25 cellular contexts compared by ENCODE assay signal in the genomic region with DNA sequence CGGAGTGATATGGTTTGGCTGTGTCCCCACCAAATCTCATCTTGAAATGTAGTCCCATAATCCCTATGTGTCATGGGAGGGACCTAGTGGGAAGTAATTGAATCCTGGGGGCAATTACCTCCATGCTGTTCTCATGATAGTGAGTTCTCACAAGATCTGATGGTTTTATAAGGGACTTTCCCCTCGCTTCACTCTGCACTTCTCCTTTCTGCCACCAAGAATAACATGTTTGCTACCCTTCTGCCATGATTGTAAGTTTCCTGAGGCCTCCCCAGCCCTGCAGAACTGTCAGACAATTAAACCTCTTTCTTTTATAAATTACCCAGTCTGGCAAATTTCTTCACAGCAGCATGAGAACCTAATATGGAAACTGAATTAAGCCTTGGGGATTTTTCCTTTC. TPM values are rescaled to one million over a fixed set of nuclear protein-coding genes. Genes with fewer than 3 reads are reported as not detected.
DNase-seq lines count a peak whose midpoint lies in the region; ATAC-seq, FAIRE-seq and TF ChIP-seq lines count a peak whose summit lies in the region.
"Had no signal": no experiment of that assay in that cellular context is flagged by ENCODE, and none has a peak within 500 bp of the region (broad histone marks: within the 10 kb centered on the region; RNA-seq: fewer than 3 reads in every experiment).

No MANE protein-coding gene starts in this region.

- POLR2A ChIA-PET in GM12878 (lab: Charles Lee) = interaction anchor here (1.4 to 2.6 kb wide), 2 partner anchors 14 to 154 kb away, joined by 3 to 7 read pairs; no protein-coding TSS in a partner anchor

- TF ChIP-seq CTCF in GM12878 (IDR thresholded peaks at IDR 0.05 in 2 of 3, conservative IDR thresholded peaks at IDR 0.05 in 1 of 3; ENCODE audit: control insufficient read depth in 2 of 3, extremely low read depth in 1 of 3, insufficient read depth in 1 of 3, low read depth in 3 of 3, low read length in 3 of 3) = no peak

- H3K4me1 Mint-ChIP-seq in activated T-cell treated with anti-CD3 and anti-CD28 coated beads, Interleukin-2, amount 50 U/mL, for 24 hours (ENCODE audit: low read depth) = peaks cover 35% of the 10 kb centered on the region
- H3K4me1 Mint-ChIP-seq in activated T-cell treated with anti-CD3 and anti-CD28 coated beads, Interleukin-2, amount 50 U/mL, for 72 hours (ENCODE audit: low read depth) = peaks cover 26% of the 10 kb centered on the region
- H3K4me1 Mint-ChIP-seq in stimulated activated naive B cell treated with anti-CD40 and anti-IgM and Interleukin-4, amounts not matched to agents 10 μg/mL and 1 μg/mL and 100 μg/mL, for 72 hours = peaks cover 41 to 69% of the 10 kb centered on the region in 2 donors

- peak overlapping the region; percentile 47 for H3K27ac Mint-ChIP-seq in activated T-cell treated with anti-CD3 and anti-CD28 coated beads, Interleukin-2, amount 50 U/mL, for 24 hours
- no peak overlapping the region for H3K27ac Mint-ChIP-seq in activated T-cell treated with anti-CD3 and anti-CD28 coated beads, Interleukin-2, amount 50 U/mL, for 72 hours
- H3K27ac Mint-ChIP-seq in stimulated activated naive B cell treated with anti-CD40 and anti-IgM and Interleukin-4, amounts not matched to agents 10 μg/mL and 1 μg/mL and 100 μg/mL, for 72 hours = peak overlapping the region; percentile 68

- H3K79me2 ChIP-seq in GM12878 (ENCODE audit: control insufficient read depth, insufficient read depth, low read length) = peaks cover 8% of the 10 kb centered on the region

- TF ChIP-seq POLR2A in GM12878 (IDR thresholded peaks at IDR 0.05; ENCODE audit: low read depth, low read length) = no peak

- ATAC-seq in activated T-cell treated with anti-CD3 and anti-CD28 coated beads, Interleukin-2, amount 50 U/mL, for 72 hours (replicated peaks in 1 of 2) = no peak
- peak; percentile 41; the same call in 2 of the 3 replicates for ATAC-seq in GM12878
- ATAC-seq in stimulated activated naive B cell treated with anti-CD40 and anti-IgM and Interleukin-4, amounts not matched to agents 10 μg/mL and 1 μg/mL and 100 μg/mL, for 72 hours (replicated peaks) = peak; percentile 26
- ATAC-seq in HG02588 (IDR thresholded peaks at IDR 0.05; ENCODE audit: unreplicated experiment) = no peak
- ATAC-seq in HG03565 (IDR thresholded peaks at IDR 0.05; ENCODE audit: unreplicated experiment) = no peak

- H3K4me3 Mint-ChIP-seq in activated T-cell treated with anti-CD3 and anti-CD28 coated beads, Interleukin-2, amount 50 U/mL, for 24 hours = no peak overlapping the region
- H3K4me3 Mint-ChIP-seq in activated T-cell treated with anti-CD3 and anti-CD28 coated beads, Interleukin-2, amount 50 U/mL, for 72 hours = no peak overlapping the region
- no peak overlapping the region for H3K4me3 Mint-ChIP-seq in stimulated activated naive B cell treated with anti-CD40 and anti-IgM and Interleukin-4, amounts not matched to agents 10 μg/mL and 1 μg/mL and 100 μg/mL, for 72 hours

- CTCF ChIA-PET in GM12878 (lab: Yijun Ruan, JAX) = interaction anchor here (5.6 kb wide), 1 partner anchor 9 kb away, joined by 87 read pairs; no protein-coding TSS in a partner anchor

- no peaks in the 10 kb centered on the region for H3K27me3 ChIP-seq in GM12878 (replicated peaks in 1 of 2; ENCODE audit: control insufficient read depth in 2 of 2, insufficient read depth in 2 of 2, low read length in 1 of 2)
- H3K27me3 ChIP-seq: BE2C had no signal

- H3K36me3 Mint-ChIP-seq in activated T-cell treated with anti-CD3 and anti-CD28 coated beads, Interleukin-2, amount 50 U/mL, for 24 hours (ENCODE audit: low read depth) = peaks cover 78% of the 10 kb centered on the region
- H3K36me3 Mint-ChIP-seq in activated T-cell treated with anti-CD3 and anti-CD28 coated beads, Interleukin-2, amount 50 U/mL, for 72 hours (ENCODE audit: insufficient read depth in 2 of 2) = peaks cover 3 to 9% of the 10 kb centered on the region in 2 donors
- H3K36me3 Mint-ChIP-seq in stimulated activated naive B cell treated with anti-CD40 and anti-IgM and Interleukin-4, amounts not matched to agents 10 μg/mL and 1 μg/mL and 100 μg/mL, for 72 hours = peaks cover 54 to 67% of the 10 kb centered on the region in 2 donors

- no peak overlapping the region for H3K4me3 ChIP-seq in GM12878

- in situ Hi-C loops in GM12878 (cut with MboI) = loop anchor here (25.0 kb wide), 1 partner anchor 965 kb away; no protein-coding TSS in a partner anchor

- SMC1A ChIA-PET in GM12878 (lab: Charles Lee; ENCODE audit: uncharacterized antibody, unreplicated experiment) = interaction anchor here (2.9 to 9.4 kb wide), 3 partner anchors 9 to 19 kb away, joined by 8 to 281 read pairs (median 72); a partner anchor contains a TSS

- no peak overlapping the region for H3K27ac ChIP-seq in GM12878 (ENCODE audit: control insufficient read depth, insufficient read depth)
- H3K27ac ChIP-seq: 22Rv1 had no signal

- no peak overlapping the region for H3K4me2 ChIP-seq in GM12878 (ENCODE audit: control insufficient read depth, insufficient read depth)
- H3K4me2 ChIP-seq: SK-N-SH had no signal

- no peaks in the 10 kb centered on the region for H3K27me3 Mint-ChIP-seq in activated T-cell treated with anti-CD3 and anti-CD28 coated beads, Interleukin-2, amount 50 U/mL, for 24 hours
- H3K27me3 Mint-ChIP-seq in activated T-cell treated with anti-CD3 and anti-CD28 coated beads, Interleukin-2, amount 50 U/mL, for 72 hours (ENCODE audit: low read depth) = no peaks in the 10 kb centered on the region
- no peaks in the 10 kb centered on the region for H3K27me3 Mint-ChIP-seq in stimulated activated naive B cell treated with anti-CD40 and anti-IgM and Interleukin-4, amounts not matched to agents 10 μg/mL and 1 μg/mL and 100 μg/mL, for 72 hours

- no peak overlapping the region for H2AFZ ChIP-seq in GM12878 (ENCODE audit: control insufficient read depth, low read depth, low read length)

- 65% methylated on average over 2 of the region's 2 CpGs for WGBS in GM12878 (ENCODE audit: insufficient coverage, insufficient replicate concordance, low lambda C conversion rate, missing lambda C conversion rate)

- no peak overlapping the region for H3K9ac ChIP-seq in GM12878 (ENCODE audit: control insufficient read depth, insufficient read depth, low read length)
- H3K9ac ChIP-seq: SK-N-SH had no signal

- H3K4me1 ChIP-seq in GM12878 (ENCODE audit: control insufficient read depth, insufficient read depth, low read length) = peaks cover 27% of the 10 kb centered on the region
- H3K4me1 ChIP-seq: BE2C had no signal

- DNase-seq in activated T-cell treated with anti-CD3 and anti-CD28 coated beads, Interleukin-2, amount 50 U/mL, for 24 hours = no peak
- DNase-seq in activated T-cell treated with anti-CD3 and anti-CD28 coated beads, Interleukin-2, amount 50 U/mL, for 72 hours = no peak
- peak; percentile 64 for DNase-seq in NAMALWA (ENCODE audit: low spot score)
- no peak for DNase-seq in GM12878 (ENCODE audit: low read depth, low spot score)
- DNase-seq in stimulated activated naive B cell treated with anti-CD40 and anti-IgM and Interleukin-4, amounts not matched to agents 10 μg/mL and 1 μg/mL and 100 μg/mL, for 72 hours = no peak
- DNase-seq in stimulated activated CD8-positive, alpha-beta memory T cell treated with anti-CD3 and anti-CD28 coated beads, Interleukin-4, amount 100 ng/mL, for 48 hours = no peak
- DNase-seq: BE2C, NCI-H1092, NCI-H1417 treated with DMSO at 0.1 percent for 48 hours, NCI-H1694 treated with DMSO at 0.1 percent for 48 hours, NCI-H2081, NCI-H2227 treated with DMSO at 0.1 percent for 48 hours, NCI-H69, SK-N-SH had no signal

- no peaks in the 10 kb centered on the region for H3K9me3 Mint-ChIP-seq in activated T-cell treated with anti-CD3 and anti-CD28 coated beads, Interleukin-2, amount 50 U/mL, for 24 hours
- H3K9me3 Mint-ChIP-seq in activated T-cell treated with anti-CD3 and anti-CD28 coated beads, Interleukin-2, amount 50 U/mL, for 72 hours = no peaks in the 10 kb centered on the region
- peaks cover 11% of the 10 kb centered on the region in 2 donors for H3K9me3 Mint-ChIP-seq in stimulated activated naive B cell treated with anti-CD40 and anti-IgM and Interleukin-4, amounts not matched to agents 10 μg/mL and 1 μg/mL and 100 μg/mL, for 72 hours

- intact Hi-C loops in GM12878 (cut with micrococcal nuclease; ENCODE audit: unreplicated experiment) = no loop called here

- TF ChIP-seq EP300 in GM12878 (IDR thresholded peaks at IDR 0.05; ENCODE audit: borderline replicate concordance in 1 of 2, control insufficient read depth in 1 of 2, low read depth in 2 of 2, low read length in 2 of 2) = no peak

- no TSS peak for BruUV-seq in GM12878 (replicated peaks; lab: Mats Ljungman, UMichigan)

- peaks cover 2% of the 10 kb centered on the region; the same call in 2 of the 3 replicates for H3K9me3 ChIP-seq in GM12878 (replicated peaks; ENCODE audit: control insufficient read depth, insufficient read depth, low read length)
- H3K9me3 ChIP-seq: BE2C, SK-N-SH had no signal

- TF ChIP-seq RAD21 in GM12878 (IDR thresholded peaks at IDR 0.05; ENCODE audit: insufficient read depth, low read depth, low read length) = no peak

- FAIRE-seq in GM12878 (lab: Jason Lieb, UNC) = no peak
- FAIRE-seq: D721Med, GM12892, GM19239, H54, RCC 7860 had no signal

- RAD21 ChIA-PET in GM12878 (lab: Charles Lee; ENCODE audit: unreplicated experiment) = interaction anchor here (1.0 to 11.8 kb wide), 2 partner anchors 10 kb away, joined by 4 to 272 read pairs; no protein-coding TSS in a partner anchor

- H4K20me1 ChIP-seq in GM12878 (ENCODE audit: control insufficient read depth, insufficient read depth) = no peaks in the 10 kb centered on the region

- H3K36me3 ChIP-seq in GM12878 (ENCODE audit: control insufficient read depth in 2 of 2, insufficient read depth in 2 of 2, low read length in 1 of 2) = peaks cover 0 to 21% of the 10 kb centered on the region in 2 experiments

RNA-seq across cellular contexts. Expression of a gene that starts 19.1 kb away (rescaled TPM):
- 10 to 100 TPM; 22.2 to 27.1 TPM for total RNA-seq in activated T-cell treated with anti-CD3 and anti-CD28 coated beads, Interleukin-2, amount 50 U/mL, for 72 hours
- 225 and 231 TPM in 2 replicates for total RNA-seq in GM12878 (2013; cell fraction: nucleolus; rRNA removed)
- 23.6 and 28.8 TPM in 2 replicates for total RNA-seq in GM12878 (2014; rRNA removed)
- 22.8 and 23.5 TPM in 2 replicates for total RNA-seq in GM12878 (2014; rRNA removed; fragmentation: Illumina TruSeq; extraction: Trizol)
- 25.0 and 25.7 TPM in 2 replicates for total RNA-seq in GM12878 (2021)
- polyA plus RNA-seq in GM12878 (2011; ENCODE audit: low read depth) = 25.9 TPM
- 110 and 179 TPM in 2 replicates for polyA plus RNA-seq in GM12878 (2011; rRNA removed)
- polyA plus RNA-seq in GM12878 (2011; cell fraction: cytosol; rRNA removed) = 24.1 and 27.6 TPM in 2 replicates
- polyA plus RNA-seq in GM12878 (2011; cell fraction: nucleus; rRNA removed) = 72.4 and 86.3 TPM in 2 replicates
- polyA plus RNA-seq in GM12878 (2012) = 40.1 and 44.7 TPM in 2 replicates
- 34.6 and 50.6 TPM in 2 replicates for polyA plus RNA-seq in GM12878 (2014; fragmentation: Illumina TruSeq; extraction: Trizol)
- polyA plus RNA-seq in GM12878 (2014; fragmentation: Nextera tagmentation; extraction: Ambion mirVana) = 10 to 100 TPM; 11.0 to 13.6 TPM
- polyA plus RNA-seq in GM12878 (2014; rRNA removed) = 26.0 and 30.6 TPM in 2 replicates
- polyA plus RNA-seq in GM12878 (2016; fragmentation: Nextera tagmentation; extraction: Ambion mirVana) = 10 to 100 TPM; 33.4 to 38.0 TPM
- polyA minus RNA-seq in GM12878 (2011; rRNA and poly(A)+ RNA removed) = 30.8 and 44.3 TPM in 2 replicates
- polyA minus RNA-seq in GM12878 (2011; cell fraction: cytosol; rRNA and poly(A)+ RNA removed) = 14.0 and 20.4 TPM in 2 replicates
- polyA minus RNA-seq in GM12878 (2011; cell fraction: nucleus; rRNA and poly(A)+ RNA removed) = 104 and 136 TPM in 2 replicates

RNA-seq across cellular contexts. Expression of a gene that starts 48.2 kb away (rescaled TPM):
- total RNA-seq in activated T-cell treated with anti-CD3 and anti-CD28 coated beads, Interleukin-2, amount 50 U/mL, for 72 hours = not detected
- not detected in 2 replicates for total RNA-seq in GM12878 (2013; cell fraction: nucleolus; rRNA removed)
- total RNA-seq in GM12878 (2014; rRNA removed) (0.11 TPM in 1 of 2 replicates, not detected in the other), GM12878 (2014; rRNA removed; fragmentation: Illumina TruSeq; extraction: Trizol) (not detected in 2 replicates), GM12878 (2021) (0.16 TPM in 1 of 2 replicates, not detected in the other)
- 0.13 TPM for polyA plus RNA-seq in GM12878 (2011; ENCODE audit: low read depth)
- polyA plus RNA-seq in GM12878 (2011; rRNA removed) (0.05 TPM in 1 of 2 replicates, not detected in the other), GM12878 (2014; fragmentation: Illumina TruSeq; extraction: Trizol) (0.10 TPM in 1 of 2 replicates, not detected in the other), GM12878 (2014; fragmentation: Nextera tagmentation; extraction: Ambion mirVana) (under 1 TPM in 1 of 2 experiments, not detected in 1; 0.05 TPM), GM12878 (2014; rRNA removed) (0.06 TPM in 1 of 2 replicates, not detected in the other), GM12878 (2016; fragmentation: Nextera tagmentation; extraction: Ambion mirVana) (under 1 TPM in 1 of 2 experiments, not detected in 1; 0.07 TPM)
- polyA plus RNA-seq in GM12878 (2011; cell fraction: cytosol; rRNA removed) = 0.01 TPM in 1 of 2 replicates, not detected in the other
- not detected in 2 replicates for polyA plus RNA-seq in GM12878 (2011; cell fraction: nucleus; rRNA removed)
- polyA plus RNA-seq in GM12878 (2012) = not detected in 2 replicates
- not detected in 2 replicates for polyA minus RNA-seq in GM12878 (2011; rRNA and poly(A)+ RNA removed)
- not detected in 2 replicates for polyA minus RNA-seq in GM12878 (2011; cell fraction: cytosol; rRNA and poly(A)+ RNA removed)
- polyA minus RNA-seq in GM12878 (2011; cell fraction: nucleus; rRNA and poly(A)+ RNA removed) = not detected in 2 replicates
- total RNA-seq: G401, HT-29, NCI-H460 had no signal

Comparison
In these comparisons a context has a peak if more than half of its experiments do, and no peak if none do; other contexts are left out.
1. ATAC-seq: peak in GM12878 (single experiment) and stimulated activated naive B cell treated with anti-CD40 and anti-IgM and Interleukin-4, amounts not matched to agents 10 μg/mL and 1 μg/mL and 100 μg/mL, for 72 hours (2 of 2); none in activated T-cell treated with anti-CD3 and anti-CD28 coated beads, Interleukin-2, amount 50 U/mL, for 72 hours (0 of 2), HG02588 (single experiment) and HG03565 (single experiment).